ENCODE assay signal across 13 cellular contexts in genomic region chr17:19002191-19002590, GRCh38. TPM values are rescaled to one million over a fixed set of nuclear protein-coding genes. Genes with fewer than 3 reads are reported as not detected.
DNase-seq lines count a peak whose midpoint lies in the region; ATAC-seq and TF ChIP-seq lines count a peak whose summit lies in the region.
"Had no signal": no experiment of that assay in that cellular context is flagged by ENCODE, and none has a peak within 500 bp of the region (broad histone marks: within the 10 kb centered on the region; RNA-seq: fewer than 3 reads in every experiment).

No MANE protein-coding gene starts in this region.

- no peaks in the 10 kb centered on the region for H3K9me3 ChIP-seq in CD4-positive, CD25-positive, alpha-beta regulatory T cell (ENCODE audit: control insufficient read depth in 2 of 2, low read length in 2 of 2)
- no peaks in the 10 kb centered on the region for H3K9me3 ChIP-seq in body of pancreas
- H3K9me3 ChIP-seq: uterus had no signal

- no peaks in the 10 kb centered on the region for H3K27me3 ChIP-seq in CD4-positive, CD25-positive, alpha-beta regulatory T cell (ENCODE audit: control insufficient read depth, insufficient read depth, low read length)
- no peaks in the 10 kb centered on the region for H3K27me3 ChIP-seq in body of pancreas
- H3K27me3 ChIP-seq: uterus had no signal

- no peaks in the 10 kb centered on the region for H3K27me3 Mint-ChIP-seq in CD4-positive, CD25-positive, alpha-beta regulatory T cell
- no peaks in the 10 kb centered on the region; the same call in 1 of the 2 replicates for H3K27me3 Mint-ChIP-seq in HFFc6 (ENCODE audit: insufficient read depth)
- no peaks in the 10 kb centered on the region for H3K27me3 Mint-ChIP-seq in naive thymus-derived CD8-positive, alpha-beta T cell

- TF ChIP-seq CTCF in HFFc6 (IDR thresholded peaks at IDR 0.05) (no peak), body of pancreas (IDR thresholded peaks at IDR 0.05) (no peak)

- H3K36me3 ChIP-seq in CD4-positive, CD25-positive, alpha-beta regulatory T cell (ENCODE audit: control insufficient read depth, insufficient read depth, low read length), result peaks cover 9% of the 10 kb centered on the region
- no peaks in the 10 kb centered on the region for H3K36me3 ChIP-seq in body of pancreas (replicated peaks in 1 of 2; ENCODE audit: insufficient read depth in 1 of 2, low read depth in 2 of 2)
- H3K36me3 ChIP-seq: uterus had no signal

- peak overlapping the region in 2 of 3 donors; percentile 67 to 68 for H3K27ac Mint-ChIP-seq in CD4-positive, CD25-positive, alpha-beta regulatory T cell
- H3K27ac Mint-ChIP-seq in HFFc6, result peak overlapping the region; percentile 54
- peak overlapping the region in 1 of 10 donors; percentile 50 for H3K27ac Mint-ChIP-seq in naive thymus-derived CD8-positive, alpha-beta T cell

- POLR2A ChIA-PET in naive thymus-derived CD8-positive, alpha-beta T cell (lab: Charles Lee), result interaction anchor here (0.6 to 1.5 kb wide), 7 partner anchors 8 to 77 kb away, joined by 3 to 6 read pairs (median 3); no protein-coding TSS in a partner anchor

- ATAC-seq in CD4-positive, CD25-positive, alpha-beta regulatory T cell (ENCODE audit: low read depth in 2 of 2), result no peak
- ATAC-seq in body of pancreas, result no peak
- no peak for ATAC-seq in naive thymus-derived CD8-positive, alpha-beta T cell
- ATAC-seq in HG02938 (IDR thresholded peaks at IDR 0.05; ENCODE audit: unreplicated experiment), result no peak

- no peak for DNase-seq in CD4-positive, CD25-positive, alpha-beta regulatory T cell
- DNase-seq in HFFc6, result no peak
- DNase-seq in body of pancreas, result no peak
- no peak for DNase-seq in naive thymus-derived CD8-positive, alpha-beta T cell
- no peak for DNase-seq in NCI-H2171 (lab: John Stamatoyannopoulos, UW)
- no peak for DNase-seq in NCI-H510A (lab: John Stamatoyannopoulos, UW)
- DNase-seq: NCI-H526, nucleus accumbens, uterus had no signal

- peak overlapping the region; percentile 54 for H3K4me3 ChIP-seq in CD4-positive, CD25-positive, alpha-beta regulatory T cell (ENCODE audit: low read depth, low read length)
- H3K4me3 ChIP-seq in body of pancreas, result no peak overlapping the region
- H3K4me3 ChIP-seq: uterus had no signal

- intact Hi-C loops in body of pancreas (cut with DNase I), result no loop called here

- peak overlapping the region; percentile 75 to 93 (median 87) for H3K4me3 Mint-ChIP-seq in CD4-positive, CD25-positive, alpha-beta regulatory T cell
- H3K4me3 Mint-ChIP-seq in HFFc6, result peak overlapping the region; percentile 91
- peak overlapping the region in 8 of 10 donors; percentile 4 to 92 (median 74) for H3K4me3 Mint-ChIP-seq in naive thymus-derived CD8-positive, alpha-beta T cell

- H3K36me3 Mint-ChIP-seq in CD4-positive, CD25-positive, alpha-beta regulatory T cell, result peaks cover 3% of the 10 kb centered on the region
- peaks cover 11% of the 10 kb centered on the region for H3K36me3 Mint-ChIP-seq in HFFc6 (ENCODE audit: low read depth)
- H3K36me3 Mint-ChIP-seq in naive thymus-derived CD8-positive, alpha-beta T cell, result no peaks in the 10 kb centered on the region

- WGBS in body of pancreas, 2 donors, result 65 to 78% methylated on average over 2 to 5 of the region's 5 CpGs

- H3K9me3 Mint-ChIP-seq in CD4-positive, CD25-positive, alpha-beta regulatory T cell, result no peaks in the 10 kb centered on the region
- no peaks in the 10 kb centered on the region for H3K9me3 Mint-ChIP-seq in HFFc6
- H3K9me3 Mint-ChIP-seq in naive thymus-derived CD8-positive, alpha-beta T cell, result no peaks in the 10 kb centered on the region

- peaks cover 0 to 45% (median 24%) of the 10 kb centered on the region in 4 donors for H3K4me1 Mint-ChIP-seq in CD4-positive, CD25-positive, alpha-beta regulatory T cell
- H3K4me1 Mint-ChIP-seq in HFFc6 (ENCODE audit: low read depth), result peaks cover 32% of the 10 kb centered on the region
- peaks cover 11 to 42% (median 34%) of the 10 kb centered on the region in 4 donors for H3K4me1 Mint-ChIP-seq in naive thymus-derived CD8-positive, alpha-beta T cell

- H3K4me1 ChIP-seq in CD4-positive, CD25-positive, alpha-beta regulatory T cell (ENCODE audit: control insufficient read depth, insufficient read depth, low read length, poor library complexity, severe bottlenecking), result peaks cover 42% of the 10 kb centered on the region
- peaks cover 49% of the 10 kb centered on the region for H3K4me1 ChIP-seq in body of pancreas
- H3K4me1 ChIP-seq: uterus had no signal

- TF ChIP-seq POLR2A in body of pancreas (IDR thresholded peaks at IDR 0.05), result no peak

- no peak overlapping the region for H3K27ac ChIP-seq in CD4-positive, CD25-positive, alpha-beta regulatory T cell (ENCODE audit: insufficient read depth, low read length, poor library complexity, severe bottlenecking)
- H3K27ac ChIP-seq in body of pancreas, result peak overlapping the region in 3 of 4 donors; percentile 77 to 87 (median 83)

RNA-seq across cellular contexts. Expression of gene FAM83G, which starts 2.4 kb away (rescaled TPM):
- 10.7 TPM for total RNA-seq in CD4-positive, CD25-positive, alpha-beta regulatory T cell
- polyA plus RNA-seq in CD4-positive, CD25-positive, alpha-beta regulatory T cell, result 1 to 10 TPM; 3.7 to 6.2 (median 5.3) TPM
- total RNA-seq in HFFc6 (2021; fragmentation: NEBNext Ultra II Directional; extraction: Animal tissue kit (Norgen Biotek cat#: 25700)), result 10 to 100 TPM; 21.0 to 24.0 (median 21.7) TPM
- total RNA-seq in body of pancreas, result 10 to 100 TPM; 11.4 to 16.5 TPM
- total RNA-seq in naive thymus-derived CD8-positive, alpha-beta T cell, result 1 to 10 TPM; 7.2 to 8.9 TPM
- polyA plus RNA-seq in naive thymus-derived CD8-positive, alpha-beta T cell, result 1 to 10 TPM; 1.5 to 3.5 (median 1.9) TPM

RNA-seq across cellular contexts. Expression of gene GRAP, which starts 44.6 kb away (rescaled TPM):
- 34.5 TPM for total RNA-seq in CD4-positive, CD25-positive, alpha-beta regulatory T cell
- polyA plus RNA-seq in CD4-positive, CD25-positive, alpha-beta regulatory T cell, result 10 to 100 TPM; 52.2 to 77.5 (median 62.6) TPM
- total RNA-seq in HFFc6 (2021; fragmentation: NEBNext Ultra II Directional; extraction: Animal tissue kit (Norgen Biotek cat#: 25700)), result under 1 TPM in 3 of 6 experiments, not detected in 3; 0.10 to 0.48 (median 0.14) TPM
- 1 to 10 TPM in 1 of 2 donors, under 1 TPM in 1; 0.33 to 1.8 TPM for total RNA-seq in body of pancreas
- total RNA-seq in naive thymus-derived CD8-positive, alpha-beta T cell, result 10 to 100 TPM; 65.6 to 69.9 TPM
- 10 to 100 TPM; 32.7 to 99.6 (median 73.1) TPM for polyA plus RNA-seq in naive thymus-derived CD8-positive, alpha-beta T cell

RNA-seq across cellular contexts. Expression of gene SLC5A10, which starts 50.2 kb away (rescaled TPM):
- total RNA-seq in CD4-positive, CD25-positive, alpha-beta regulatory T cell, result not detected
- under 1 TPM; 0.05 to 0.23 (median 0.16) TPM for polyA plus RNA-seq in CD4-positive, CD25-positive, alpha-beta regulatory T cell
- total RNA-seq in HFFc6 (2021; fragmentation: NEBNext Ultra II Directional; extraction: Animal tissue kit (Norgen Biotek cat#: 25700)), result not detected
- not detected for total RNA-seq in body of pancreas
- total RNA-seq in naive thymus-derived CD8-positive, alpha-beta T cell, result not detected
- polyA plus RNA-seq in naive thymus-derived CD8-positive, alpha-beta T cell, result under 1 TPM; 0.06 to 0.25 (median 0.09) TPM
- total RNA-seq: dermis microvascular lymphatic vessel endothelial cell; M059J; T-helper 1 cell treated with Interleukin-12 subunit alpha and Interleukin-12 subunit beta and Interleukin-4 antibody, amounts not matched to agents 30 ng/mL and 1 ng/mL, for 36 hours; uterus had no signal

Comparison
In these comparisons a context has a peak if more than half of its experiments do, and no peak if none do; other contexts are left out.
1. RNA of gene GRAP, which starts 44.6 kb away (total RNA-seq): 65.6 to 69.9 TPM in naive thymus-derived CD8-positive, alpha-beta T cell and 34.5 TPM in CD4-positive, CD25-positive, alpha-beta regulatory T cell (single experiment); 0.33 to 1.8 TPM in body of pancreas and 0.10 to 0.48 TPM in HFFc6; every median in the first group is over 10 times any median in the second.
2. Peak in every context shown above with its lines, with median percentiles within 50 percentile points of each other: H3K4me3 Mint-ChIP-seq.